In genomic region chr6:89144358-89145041, GRCh38 we compare ENCODE assay signal across 7 cellular contexts. TPM values are rescaled to one million over a fixed set of nuclear protein-coding genes. Genes with fewer than 3 reads are reported as not detected.
DNase-seq lines count a peak whose midpoint lies in the region; ATAC-seq and TF ChIP-seq lines count a peak whose summit lies in the region.

No MANE protein-coding gene starts in this region.

- H3K4me1 ChIP-seq in neural progenitor cell: peaks cover 15% of the 10 kb centered on the region
- H3K4me1 ChIP-seq in mucosa of descending colon (ENCODE audit: low read depth): peaks cover 19% of the 10 kb centered on the region
- peaks cover 3% of the 10 kb centered on the region for H3K4me1 ChIP-seq in effector memory CD4-positive, alpha-beta T cell (ENCODE audit: control insufficient read depth, insufficient read depth, low read length, poor library complexity, severe bottlenecking)

- intact Hi-C loops in mucosa of descending colon (cut with DNase I, micrococcal nuclease): no loop called here

- no peak overlapping the region for H3K27ac Mint-ChIP-seq in neural progenitor cell

- H3K36me3 Mint-ChIP-seq in neural progenitor cell: peaks cover 2% of the 10 kb centered on the region

- H3K9me3 Mint-ChIP-seq in neural progenitor cell: no peaks in the 10 kb centered on the region

- H3K27me3 Mint-ChIP-seq in neural progenitor cell (ENCODE audit: insufficient read depth, low read depth): no peaks in the 10 kb centered on the region

- peaks cover 37% of the 10 kb centered on the region for H3K27me3 ChIP-seq in neural progenitor cell
- no peaks in the 10 kb centered on the region for H3K27me3 ChIP-seq in effector memory CD4-positive, alpha-beta T cell (replicated peaks; ENCODE audit: control insufficient read depth, insufficient read depth, low read length, poor library complexity, severe bottlenecking)

- H3K79me2 ChIP-seq in neural progenitor cell (ENCODE audit: low read depth): peaks cover 5% of the 10 kb centered on the region

- H3K4me3 Mint-ChIP-seq in neural progenitor cell: peak overlapping the region; percentile 55

- peaks cover 3% of the 10 kb centered on the region for H4K20me1 ChIP-seq in neural progenitor cell (ENCODE audit: low read depth)

- H3K36me3 ChIP-seq in neural progenitor cell (no peaks in the 10 kb centered on the region), mucosa of descending colon (ENCODE audit: low read depth) (no peaks in the 10 kb centered on the region)
- H3K36me3 ChIP-seq in effector memory CD4-positive, alpha-beta T cell (ENCODE audit: control insufficient read depth, insufficient read depth, low read length): no peaks in the 10 kb centered on the region

- no peak for DNase-seq in HEK293T (ENCODE audit: extremely low spot score)
- peak; percentile 98 for DNase-seq in NCI-H526 treated with DMSO at 0.1 percent for 48 hours (lab: John Stamatoyannopoulos, UW)
- no peak for DNase-seq in neural progenitor cell (ENCODE audit: low spot score)
- DNase-seq in mucosa of descending colon: no peak
- no peak for DNase-seq in SW 1271 (lab: John Stamatoyannopoulos, UW)
- DNase-seq in effector memory CD4-positive, alpha-beta T cell: no peak

- POLR2A ChIA-PET in HEK293T (lab: Yijun Ruan, JAX): interaction anchor here (0.7 to 5.3 kb wide), 5 partner anchors 10 to 208 kb away, joined by 3 to 46 read pairs (median 16); partner anchors contain the start of genes PNRC1 and UBE2J1

- no peak overlapping the region for H2AFZ ChIP-seq in neural progenitor cell (replicated peaks)

- H3F3A ChIP-seq in neural progenitor cell (ENCODE audit: low read depth): no peaks in the 10 kb centered on the region

- H3K9me3 ChIP-seq in neural progenitor cell (ENCODE audit: low read depth): no peaks in the 10 kb centered on the region
- H3K9me3 ChIP-seq in mucosa of descending colon: no peaks in the 10 kb centered on the region
- no peaks in the 10 kb centered on the region for H3K9me3 ChIP-seq in effector memory CD4-positive, alpha-beta T cell (ENCODE audit: control insufficient read depth, low read length)

- no peak overlapping the region for H3K9ac ChIP-seq in neural progenitor cell

- H3K4me3 ChIP-seq in neural progenitor cell (no peak overlapping the region), mucosa of descending colon (no peak overlapping the region)
- H3K4me3 ChIP-seq in effector memory CD4-positive, alpha-beta T cell (ENCODE audit: insufficient read depth, low read depth, low read length, poor library complexity, severe bottlenecking): no peak overlapping the region

- TF ChIP-seq CTCF in neural progenitor cell (IDR thresholded peaks at IDR 0.05) (no peak), mucosa of descending colon (IDR thresholded peaks at IDR 0.05) (no peak)

- no peak overlapping the region for H3K27ac ChIP-seq in neural progenitor cell
- no peak overlapping the region for H3K27ac ChIP-seq in effector memory CD4-positive, alpha-beta T cell (ENCODE audit: insufficient read depth, low read length, poor library complexity, severe bottlenecking)

- ATAC-seq in GM18519 (IDR thresholded peaks at IDR 0.05; ENCODE audit: low FRiP score, unreplicated experiment): peak; percentile 23
- no peak for ATAC-seq in mucosa of descending colon

- H3K4me2 ChIP-seq in neural progenitor cell: no peak overlapping the region

- peaks cover 15% of the 10 kb centered on the region for H3K4me1 Mint-ChIP-seq in neural progenitor cell

- CTCF ChIA-PET in HEK293T (lab: Yijun Ruan, JAX): interaction anchor here (0.5 to 2.0 kb wide), 5 partner anchors 14 to 162 kb away, joined by 3 to 9 read pairs (median 4); no protein-coding TSS in a partner anchor

TF ChIP-seq in HEK293T, 16 proteins besides CTCF, POLR2A, EP300 and RAD21:
- TF ChIP-seq FOXA1 (IDR thresholded peaks at IDR 0.05) (no peak), LEF1 (IDR thresholded peaks at IDR 0.05; ENCODE audit: borderline replicate concordance) (no peak), CTBP1 (IDR thresholded peaks at IDR 0.05; ENCODE audit: borderline replicate concordance) (0 out of 2 replicates have a peak, but pooled peaks have one; percentile 44), HDGF (IDR thresholded peaks at IDR 0.05; ENCODE audit: borderline replicate concordance) (no peak), SP1 (IDR thresholded peaks at IDR 0.05) (no peak), SUZ12 (IDR thresholded peaks at IDR 0.05) (no peak), ZNF384 (IDR thresholded peaks at IDR 0.05) (no peak), ARNT (IDR thresholded peaks at IDR 0.05) (no peak)
- TF ChIP-seq, protein P1, sequence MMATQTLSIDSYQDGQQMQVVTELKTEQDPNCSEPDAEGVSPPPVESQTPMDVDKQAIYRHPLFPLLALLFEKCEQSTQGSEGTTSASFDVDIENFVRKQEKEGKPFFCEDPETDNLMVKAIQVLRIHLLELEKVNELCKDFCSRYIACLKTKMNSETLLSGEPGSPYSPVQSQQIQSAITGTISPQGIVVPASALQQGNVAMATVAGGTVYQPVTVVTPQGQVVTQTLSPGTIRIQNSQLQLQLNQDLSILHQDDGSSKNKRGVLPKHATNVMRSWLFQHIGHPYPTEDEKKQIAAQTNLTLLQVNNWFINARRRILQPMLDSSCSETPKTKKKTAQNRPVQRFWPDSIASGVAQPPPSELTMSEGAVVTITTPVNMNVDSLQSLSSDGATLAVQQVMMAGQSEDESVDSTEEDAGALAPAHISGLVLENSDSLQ (IDR thresholded peaks at IDR 0.05): peak; percentile 61

RNA-seq across cellular contexts. Expression of gene PM20D2, which starts 1.4 kb away (rescaled TPM):
- 19.4 and 27.6 TPM in 2 replicates for total RNA-seq in neural progenitor cell (ENCODE audit: low replicate concordance)
- total RNA-seq in mucosa of descending colon: 10 to 100 TPM in 2 of 3 donors, 1 to 10 TPM in 1; 9.4 to 17.6 (median 13.8) TPM

RNA-seq across cellular contexts. Expression of gene SRSF12, which starts 26.6 kb away (rescaled TPM):
- total RNA-seq in neural progenitor cell (ENCODE audit: low replicate concordance): 19.2 and 23.2 TPM in 2 replicates
- total RNA-seq in mucosa of descending colon: under 1 TPM in 2 of 3 donors, not detected in 1; 0.12 to 0.51 TPM

Comparison
In these comparisons a context has a peak if more than half of its experiments do, and no peak if none do; other contexts are left out.
1. RNA of gene SRSF12, which starts 26.6 kb away (total RNA-seq): 19.2 to 23.2 TPM in neural progenitor cell; 0.12 to 0.51 TPM in mucosa of descending colon; every median in the first group is over 10 times any median in the second.